ENCODE assay signal across 10 cellular contexts in the genomic region with DNA sequence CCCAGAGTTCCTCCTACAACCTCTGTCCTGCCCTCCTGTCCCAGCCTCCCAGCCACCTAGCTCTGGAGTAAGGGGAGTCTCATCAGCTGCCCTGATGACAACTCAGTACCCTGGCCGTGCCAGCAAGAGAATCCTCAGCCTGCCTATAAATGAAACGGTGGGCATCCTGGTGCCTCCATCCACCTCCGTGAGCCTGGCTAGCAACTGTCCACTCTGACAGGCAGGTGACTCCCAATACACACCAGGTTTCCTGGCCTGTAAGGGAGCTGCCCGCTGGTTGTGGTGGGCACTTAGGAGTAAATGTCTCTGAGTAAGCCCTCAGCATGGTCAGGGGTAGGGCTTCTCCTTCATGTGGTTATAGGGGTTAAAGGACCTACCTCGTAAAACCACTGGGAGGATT.
"Had no signal": no experiment of that assay in that cellular context is flagged by ENCODE, and none has a peak within 500 bp of the region (broad histone marks: within the 10 kb centered on the region; RNA-seq: fewer than 3 reads in every experiment).

No MANE protein-coding gene starts in this region.

- H3K9me3 ChIP-seq: ascending aorta, gastrocnemius medialis, lower lobe of right lung, ovary, prostate gland, suprapubic skin, tibial artery had no signal

- H3K27me3 ChIP-seq: ascending aorta, gastrocnemius medialis, hepatocyte, ovary, suprapubic skin, tibial artery had no signal

- H2AFZ ChIP-seq: hepatocyte had no signal

- H3K4me1 ChIP-seq: prostate gland, suprapubic skin had no signal

- H3K79me2 ChIP-seq: hepatocyte had no signal

- H3K4me3 ChIP-seq: ascending aorta, coronary artery, gastrocnemius medialis, hepatocyte, lower lobe of right lung, ovary, prostate gland, smooth muscle cell, suprapubic skin, tibial artery had no signal

- H3K27ac ChIP-seq: ascending aorta, coronary artery, lower lobe of right lung, ovary, prostate gland, suprapubic skin, tibial artery had no signal

- H3K36me3 ChIP-seq: ascending aorta, gastrocnemius medialis, lower lobe of right lung, ovary, prostate gland, suprapubic skin, tibial artery had no signal

- H3K4me2 ChIP-seq: hepatocyte, smooth muscle cell had no signal
